ENCODE assay signal across 8 cellular contexts in genomic region chr5:150778517-150779396, GRCh38. TPM values are rescaled to one million over a fixed set of nuclear protein-coding genes. Genes with fewer than 3 reads are reported as not detected.
DNase-seq lines count a peak whose midpoint lies in the region; ATAC-seq and TF ChIP-seq lines count a peak whose summit lies in the region.

Gene SMIM3, plus strand, starts transcription at chr5:150778757. Its CDS starts 16,684 bp downstream, at chr5:150795441.

- CTCF ChIA-PET in activated B cell treated with CpG ODN at 0.5 μM for 24 hours (lab: Charles Lee): interaction anchor here (1.4 to 2.5 kb wide), 2 partner anchors 68 to 219 kb away, joined by 7 to 9 read pairs; partner anchors contain the start of gene IRGM

- H3K9me3 Mint-ChIP-seq in activated B cell treated with CpG ODN at 0.5 μM for 24 hours: no peaks in the 10 kb centered on the region

- intact Hi-C loops in activated B cell treated with CpG ODN at 0.5 μM for 24 hours (cut with micrococcal nuclease): loop anchor here (5.0 kb wide), 1 partner anchor 216 kb away; no protein-coding TSS in a partner anchor

- H3K27ac Mint-ChIP-seq in activated B cell treated with CpG ODN at 0.5 μM for 24 hours: no peak within 1 kb of the TSS

- H3K4me3 Mint-ChIP-seq in activated B cell treated with CpG ODN at 0.5 μM for 24 hours: peak within 1 kb of the TSS; percentile 79

- peaks cover 33% of the 10 kb centered on the region for H3K4me1 Mint-ChIP-seq in activated B cell treated with CpG ODN at 0.5 μM for 24 hours

- DNase-seq in CD1c-positive myeloid dendritic cell (ENCODE audit: extremely low spot score): peak; percentile 78
- DNase-seq in NCI-H1048 (lab: John Stamatoyannopoulos, UW): peak; percentile 26
- DNase-seq in activated B cell treated with CpG ODN at 0.5 μM for 24 hours: no peak
- peak in 31 of 61 donors; percentile 6 to 76 (median 25) for DNase-seq in caudate nucleus (lab: John Stamatoyannopoulos, UW)
- DNase-seq in islet precursor cell: peak; percentile 93
- DNase-seq in stimulated activated CD4-positive, alpha-beta T cell treated with anti-CD3 and anti-CD28 coated beads, Interleukin-12 subunit alpha, Interleukin-12 subunit beta, amount 100 ng/mL, for 48 hours (ENCODE audit: low read depth in 2 of 3, low spot score in 1 of 3): peak; percentile 44 to 62 (median 56)

- TF ChIP-seq CTCF in activated B cell treated with CpG ODN at 0.5 μM for 24 hours (IDR thresholded peaks at IDR 0.05): no peak

- H3K27me3 Mint-ChIP-seq in activated B cell treated with CpG ODN at 0.5 μM for 24 hours: peaks cover 43% of the 10 kb centered on the region

- ATAC-seq in GM21390 (IDR thresholded peaks at IDR 0.05; ENCODE audit: unreplicated experiment) (peak; percentile 34), activated B cell treated with CpG ODN at 0.5 μM for 24 hours (ENCODE audit: low read depth) (peak; percentile 27), GM21526 (IDR thresholded peaks at IDR 0.05; ENCODE audit: low FRiP score, unreplicated experiment) (no peak)

- no peaks in the 10 kb centered on the region for H3K36me3 Mint-ChIP-seq in activated B cell treated with CpG ODN at 0.5 μM for 24 hours (ENCODE audit: low read depth)

- POLR2A ChIA-PET in activated B cell treated with CpG ODN at 0.5 μM for 24 hours (lab: Charles Lee): interaction anchor here (1.1 to 1.3 kb wide), 2 partner anchors 21 to 78 kb away, joined by 3 to 7 read pairs; partner anchors contain the start of gene DCTN4

- peak within 1 kb of the TSS; percentile 83 for H3K27ac ChIP-seq in caudate nucleus (ENCODE audit: low read depth, low read length)

RNA-seq across cellular contexts. Expression of gene SMIM3, which starts in this region (rescaled TPM):
- total RNA-seq in activated B cell treated with CpG ODN at 0.5 μM for 24 hours: 0.22 TPM in 1 of 2 replicates, not detected in the other

Comparison
In these comparisons a context has a peak if more than half of its experiments do, and no peak if none do; other contexts are left out.
1. Peak in ATAC-seq in activated B cell treated with CpG ODN at 0.5 μM for 24 hours; RNA of the gene not detected or under 1 TPM.